ENCODE assay signal across 9 cellular contexts in the genomic region with DNA sequence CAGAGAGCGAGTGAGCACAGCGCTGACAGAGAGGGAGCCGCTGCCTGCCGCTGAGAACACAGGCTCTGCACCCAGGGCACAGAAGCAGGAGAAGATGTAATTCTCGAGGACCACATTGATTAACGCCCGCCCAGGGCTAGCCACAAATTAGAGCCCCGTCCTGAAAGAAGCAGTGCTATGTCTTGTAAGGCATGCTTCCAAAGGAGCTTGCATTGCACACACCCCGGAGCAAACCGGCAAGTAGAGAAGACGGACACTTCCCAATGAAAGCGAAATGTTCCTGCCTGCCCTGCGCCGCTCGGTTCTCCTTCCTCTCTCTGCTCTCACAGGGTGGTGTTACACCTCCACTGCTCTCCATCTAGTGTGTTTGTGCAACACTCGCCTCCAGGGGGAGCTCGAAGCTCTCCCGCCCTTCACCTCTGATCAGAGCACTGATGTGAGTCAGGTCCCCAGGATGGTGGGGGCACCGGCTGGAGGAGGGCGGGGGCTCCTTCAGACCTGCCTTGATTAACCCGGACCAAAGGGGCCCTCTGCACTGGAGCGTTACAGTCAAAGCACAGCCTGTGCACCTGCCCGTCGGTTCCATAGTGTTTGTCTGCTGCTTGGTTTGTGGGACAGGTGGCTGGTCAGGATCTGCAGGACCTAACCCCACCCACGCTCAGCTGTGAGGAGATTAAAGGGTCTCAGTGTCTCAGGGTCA.
DNase-seq lines count a peak whose midpoint lies in the region; ATAC-seq and TF ChIP-seq lines count a peak whose summit lies in the region.
"Had no signal": no experiment of that assay in that cellular context is flagged by ENCODE, and none has a peak within 500 bp of the region (broad histone marks: within the 10 kb centered on the region; RNA-seq: fewer than 3 reads in every experiment).

No MANE protein-coding gene starts in this region.

- peak overlapping the region; percentile 42 for H3K4me3 Mint-ChIP-seq in activated naive CD8-positive, alpha-beta T cell treated with anti-CD3 and anti-CD28 coated beads for 36 hours

- no peak overlapping the region for H3K4me3 ChIP-seq in SJSA1
- H3K4me3 ChIP-seq in iPS-18a (ENCODE audit: low read length): peak overlapping the region; percentile 80
- H3K4me3 ChIP-seq in sigmoid colon: peak overlapping the region in 1 of 4 donors; percentile 24
- H3K4me3 ChIP-seq: ovary had no signal

- H3K27ac Mint-ChIP-seq in activated naive CD8-positive, alpha-beta T cell treated with anti-CD3 and anti-CD28 coated beads for 36 hours: no peak overlapping the region

- H3K27me3 ChIP-seq in SJSA1 (replicated peaks) (peaks cover 16% of the 10 kb centered on the region), iPS-18a (ENCODE audit: control insufficient read depth, insufficient read depth, low read length) (peaks cover 19% of the 10 kb centered on the region), sigmoid colon (peaks cover 0 to 22% (median 12%) of the 10 kb centered on the region in 3 donors)
- H3K27me3 ChIP-seq: ovary had no signal

- 3 to 5% methylated on average over 25 of the region's 25 CpGs for WGBS in sigmoid colon, 2 donors

- TF ChIP-seq POLR2A in sigmoid colon (IDR thresholded peaks at IDR 0.05): no peak

- peak; percentile 52 for DNase-seq in MV-4-11 (lab: John Stamatoyannopoulos, UW)
- peak; percentile 38 to 68 for DNase-seq in SJSA1 (ENCODE audit: low read depth in 1 of 2, low spot score in 2 of 2)
- peak; percentile 69 for DNase-seq in activated naive CD8-positive, alpha-beta T cell treated with anti-CD3 and anti-CD28 coated beads for 36 hours
- DNase-seq in stimulated activated CD4-positive, alpha-beta T cell treated with anti-CD3 and anti-CD28 coated beads, Interleukin-15, amount 100 ng/mL, for 24 hours: peak; percentile 78
- DNase-seq in sigmoid colon: no peak

- peaks cover 25% of the 10 kb centered on the region for H3K27me3 Mint-ChIP-seq in activated naive CD8-positive, alpha-beta T cell treated with anti-CD3 and anti-CD28 coated beads for 36 hours

- H3K36me3 ChIP-seq in SJSA1 (no peaks in the 10 kb centered on the region), iPS-18a (ENCODE audit: control insufficient read depth, low read depth, low read length) (no peaks in the 10 kb centered on the region), sigmoid colon (no peaks in the 10 kb centered on the region)
- H3K36me3 ChIP-seq: ovary had no signal

- H3K4me1 ChIP-seq in SJSA1 (replicated peaks) (no peaks in the 10 kb centered on the region), iPS-18a (ENCODE audit: control insufficient read depth, low read depth, low read length) (peaks cover 11% of the 10 kb centered on the region), sigmoid colon (peaks cover 0 to 3% (median 0%) of the 10 kb centered on the region in 4 donors)

- peak in 2 of 4 experiments; percentile 20 to 34 for TF ChIP-seq CTCF in sigmoid colon (IDR thresholded peaks at IDR 0.05)

- TF ChIP-seq EP300 in sigmoid colon (IDR thresholded peaks at IDR 0.05): no peak

- no peaks in the 10 kb centered on the region for H3K36me3 Mint-ChIP-seq in activated naive CD8-positive, alpha-beta T cell treated with anti-CD3 and anti-CD28 coated beads for 36 hours

- no peak overlapping the region for H3K27ac ChIP-seq in SJSA1
- H3K27ac ChIP-seq in iPS-18a (ENCODE audit: low read length): no peak overlapping the region
- no peak overlapping the region for H3K27ac ChIP-seq in sigmoid colon
- H3K27ac ChIP-seq: ovary had no signal

- H3K9ac ChIP-seq in iPS-18a (ENCODE audit: low read length): no peak overlapping the region

- no peaks in the 10 kb centered on the region for H3K9me3 Mint-ChIP-seq in activated naive CD8-positive, alpha-beta T cell treated with anti-CD3 and anti-CD28 coated beads for 36 hours

- peaks cover 8% of the 10 kb centered on the region for H3K4me1 Mint-ChIP-seq in activated naive CD8-positive, alpha-beta T cell treated with anti-CD3 and anti-CD28 coated beads for 36 hours

- ATAC-seq in GM18498 (IDR thresholded peaks at IDR 0.05; ENCODE audit: unreplicated experiment): peak; percentile 96
- ATAC-seq in HG02623 (IDR thresholded peaks at IDR 0.05; ENCODE audit: unreplicated experiment): peak; percentile 95

- intact Hi-C loops in sigmoid colon (cut with DNase I): no loop called here

- H3K9me3 ChIP-seq in SJSA1 (replicated peaks) (no peaks in the 10 kb centered on the region), iPS-18a (ENCODE audit: control insufficient read depth, low read depth, low read length) (no peaks in the 10 kb centered on the region), sigmoid colon (no peaks in the 10 kb centered on the region)
- H3K9me3 ChIP-seq: ovary had no signal
